ENCODE assay signal across 8 cellular contexts in genomic region chr12:6904280-6905276, GRCh38. TPM values are rescaled to one million over a fixed set of nuclear protein-coding genes. Genes with fewer than 3 reads are reported as not detected.
A peak's percentile ranks its signal among the peaks of the same experiment; 100 is the strongest.
DNase-seq lines count a peak whose midpoint lies in the region; ATAC-seq and TF ChIP-seq lines count a peak whose summit lies in the region.

Gene LRRC23, plus strand, starts transcription at chr12:6904822. Its CDS starts 812 bp downstream, at chr12:6905634.

- intact Hi-C loops in colonic mucosa (cut with DNase I): no loop called here

- H3K4me1 ChIP-seq in BE2C (peaks cover 7% of the 10 kb centered on the region), colonic mucosa (peaks cover 10% of the 10 kb centered on the region)

- no peak for TF ChIP-seq CTCF in BE2C (IDR thresholded peaks at IDR 0.05; ENCODE audit: low read depth, low read length)
- no peak for TF ChIP-seq CTCF in colonic mucosa (IDR thresholded peaks at IDR 0.05)

- DNase-seq in BE2C: peak; percentile 97
- peak; percentile 92 for DNase-seq in GM19238 (ENCODE audit: insufficient read length, low spot score)
- peak; percentile 93 to 95 for DNase-seq in NCI-H524 (lab: John Stamatoyannopoulos, UW)
- peak; percentile 95 to 97 for DNase-seq in activated CD4-positive, alpha-beta T cell treated with anti-CD3 and anti-CD28 coated beads for 4 hours
- peak; percentile 99 for DNase-seq in colonic mucosa
- peak; percentile 96 to 99 (median 97) for DNase-seq in stimulated activated CD4-positive, alpha-beta T cell treated with anti-CD3 and anti-CD28 coated beads, Interleukin-1b, Interleukin-23, amount 100 ng/mL, for 24 hours (ENCODE audit: low read depth in 4 of 4, low spot score in 1 of 4)

- H3K9me3 ChIP-seq in BE2C (no peaks in the 10 kb centered on the region), colonic mucosa (no peaks in the 10 kb centered on the region)

- H3K27ac ChIP-seq in colonic mucosa (peak within 1 kb of the TSS; percentile 63), layer of hippocampus (ENCODE audit: low read depth, low read length) (peak within 1 kb of the TSS; percentile 87)

- H3K9ac ChIP-seq in colonic mucosa (ENCODE audit: low read depth in 2 of 2, low read length in 2 of 2): peak within 1 kb of the TSS; percentile 83 to 94

- no peaks in the 10 kb centered on the region for H3K27me3 ChIP-seq in BE2C
- H3K27me3 ChIP-seq in colonic mucosa: no peaks in the 10 kb centered on the region
- no peaks in the 10 kb centered on the region for H3K27me3 ChIP-seq in layer of hippocampus (ENCODE audit: control insufficient read depth, insufficient read depth, low read length)

- H3K4me3 ChIP-seq in BE2C (ENCODE audit: low read depth, low read length) (peak within 1 kb of the TSS; percentile 84), colonic mucosa (peak within 1 kb of the TSS; percentile 56)

- ATAC-seq in HG03432 (IDR thresholded peaks at IDR 0.05; ENCODE audit: unreplicated experiment): peak; percentile 93

- no peaks in the 10 kb centered on the region for H3K36me3 ChIP-seq in BE2C
- H3K36me3 ChIP-seq in colonic mucosa: no peaks in the 10 kb centered on the region

RNA-seq across cellular contexts. Expression of gene LRRC23, which starts in this region (rescaled TPM):
- 8.9 TPM for polyA plus RNA-seq in BE2C (2012; ENCODE audit: insufficient read depth, insufficient read length, low read depth)
- 1 to 10 TPM; 7.3 to 8.0 TPM for total RNA-seq in colonic mucosa

Comparison
In these comparisons a context has a peak if more than half of its experiments do, and no peak if none do; other contexts are left out.
1. Peak in every context shown above with its lines: DNase-seq, ATAC-seq, H3K4me3 ChIP-seq and H3K27ac ChIP-seq.